1 cellular context compared by ENCODE assay signal in the genomic region with DNA sequence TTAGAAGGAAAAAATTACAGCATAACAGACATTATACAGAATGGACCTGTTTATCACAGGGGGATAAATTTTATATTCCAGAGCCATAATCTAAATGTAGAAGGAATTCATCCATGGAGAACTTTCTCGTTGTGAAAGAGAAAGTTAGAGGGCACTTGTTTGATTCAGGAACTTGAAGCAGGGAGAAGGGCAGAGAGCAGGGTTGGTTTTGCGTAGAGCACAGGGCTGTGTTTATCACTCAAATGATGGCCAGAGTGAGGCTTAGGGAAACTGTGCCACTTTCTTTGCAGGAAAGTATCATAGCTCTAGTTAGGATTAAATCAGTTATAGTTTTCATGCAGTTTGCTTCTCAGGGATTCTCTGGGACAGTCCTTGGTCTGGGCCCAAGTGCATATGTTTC.
TF ChIP-seq lines count a peak whose summit lies in the region.

No MANE protein-coding gene starts in this region.

TF ChIP-seq in HCT116, 20 proteins besides CTCF, POLR2A, EP300 and RAD21 (continued from another document):
- TF ChIP-seq, protein P1, sequence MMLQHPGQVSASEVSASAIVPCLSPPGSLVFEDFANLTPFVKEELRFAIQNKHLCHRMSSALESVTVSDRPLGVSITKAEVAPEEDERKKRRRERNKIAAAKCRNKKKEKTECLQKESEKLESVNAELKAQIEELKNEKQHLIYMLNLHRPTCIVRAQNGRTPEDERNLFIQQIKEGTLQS (IDR thresholded peaks at IDR 0.05) = no peak
- TF ChIP-seq, protein P2, sequence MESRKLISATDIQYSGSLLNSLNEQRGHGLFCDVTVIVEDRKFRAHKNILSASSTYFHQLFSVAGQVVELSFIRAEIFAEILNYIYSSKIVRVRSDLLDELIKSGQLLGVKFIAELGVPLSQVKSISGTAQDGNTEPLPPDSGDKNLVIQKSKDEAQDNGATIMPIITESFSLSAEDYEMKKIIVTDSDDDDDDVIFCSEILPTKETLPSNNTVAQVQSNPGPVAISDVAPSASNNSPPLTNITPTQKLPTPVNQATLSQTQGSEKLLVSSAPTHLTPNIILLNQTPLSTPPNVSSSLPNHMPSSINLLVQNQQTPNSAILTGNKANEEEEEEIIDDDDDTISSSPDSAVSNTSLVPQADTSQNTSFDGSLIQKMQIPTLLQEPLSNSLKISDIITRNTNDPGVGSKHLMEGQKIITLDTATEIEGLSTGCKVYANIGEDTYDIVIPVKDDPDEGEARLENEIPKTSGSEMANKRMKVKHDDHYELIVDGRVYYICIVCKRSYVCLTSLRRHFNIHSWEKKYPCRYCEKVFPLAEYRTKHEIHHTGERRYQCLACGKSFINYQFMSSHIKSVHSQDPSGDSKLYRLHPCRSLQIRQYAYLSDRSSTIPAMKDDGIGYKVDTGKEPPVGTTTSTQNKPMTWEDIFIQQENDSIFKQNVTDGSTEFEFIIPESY (IDR thresholded peaks at IDR 0.05; ENCODE audit: extremely low read depth, insufficient replicate concordance, low read length) = no peak
- no peak for TF ChIP-seq SP1 (IDR thresholded peaks at IDR 0.05; ENCODE audit: low read depth)
- TF ChIP-seq, protein P3, sequence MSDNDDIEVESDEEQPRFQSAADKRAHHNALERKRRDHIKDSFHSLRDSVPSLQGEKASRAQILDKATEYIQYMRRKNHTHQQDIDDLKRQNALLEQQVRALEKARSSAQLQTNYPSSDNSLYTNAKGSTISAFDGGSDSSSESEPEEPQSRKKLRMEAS (IDR thresholded peaks at IDR 0.05) = no peak
- TF ChIP-seq TCF7L2 (IDR thresholded peaks at IDR 0.05; ENCODE audit: borderline replicate concordance, extremely low read depth, insufficient read depth, insufficient read length) = no peak
- no peak for TF ChIP-seq ELF1 (IDR thresholded peaks at IDR 0.05; ENCODE audit: borderline replicate concordance, low read depth)
- no peak for TF ChIP-seq EGR1 (IDR thresholded peaks at IDR 0.05; ENCODE audit: low read depth)
- TF ChIP-seq ZNF274 (IDR thresholded peaks at IDR 0.05; ENCODE audit: low read depth, low read length) = no peak
- no peak for TF ChIP-seq EZH2phosphoT487 (IDR thresholded peaks at IDR 0.05; ENCODE audit: borderline replicate concordance)
- TF ChIP-seq ZFX (IDR thresholded peaks at IDR 0.05) = no peak
- no peak for TF ChIP-seq CEBPB (IDR thresholded peaks at IDR 0.05; ENCODE audit: low read depth)
- TF ChIP-seq FOSL1 (IDR thresholded peaks at IDR 0.05; ENCODE audit: low read depth) = no peak
- no peak for TF ChIP-seq JUND (IDR thresholded peaks at IDR 0.05)
- no peak for TF ChIP-seq SRF (IDR thresholded peaks at IDR 0.05; ENCODE audit: low read depth)
- TF ChIP-seq SIN3A (IDR thresholded peaks at IDR 0.05; ENCODE audit: low read depth) = no peak; the same call in 1 of the 2 replicates
- no peak for TF ChIP-seq CBX3 (IDR thresholded peaks at IDR 0.05; ENCODE audit: low read depth)
- TF ChIP-seq YY1 (IDR thresholded peaks at IDR 0.05; ENCODE audit: extremely low read depth, insufficient replicate concordance, low read depth, low read length) = no peak
